8 cellular contexts compared by ENCODE assay signal in genomic region chr6:4018194-4019111, GRCh38.
A peak's percentile ranks its signal among the peaks of the same experiment; 100 is the strongest.
DNase-seq lines count a peak whose midpoint lies in the region; ATAC-seq, FAIRE-seq and TF ChIP-seq lines count a peak whose summit lies in the region.

No MANE protein-coding gene starts in this region.

- peak; percentile 63 for FAIRE-seq in HepG2 (lab: Jason Lieb, UNC)

- peak; percentile 38 for TF ChIP-seq CTCF in CD4-positive, alpha-beta T cell (IDR thresholded peaks at IDR 0.05)
- TF ChIP-seq CTCF in HepG2 (CRISPR knock-in tag; IDR thresholded peaks at IDR 0.05): peak; percentile 74

- peaks cover 65% of the 10 kb centered on the region for H3K36me3 Mint-ChIP-seq in CD4-positive, alpha-beta T cell (ENCODE audit: low read depth)

- H3K27me3 ChIP-seq in CD4-positive, alpha-beta T cell (ENCODE audit: control insufficient read depth, insufficient read depth, low read length): no peaks in the 10 kb centered on the region
- H3K27me3 ChIP-seq in HepG2 (ENCODE audit: control insufficient read depth in 1 of 2, insufficient read depth in 2 of 2, low read length in 2 of 2): no peaks in the 10 kb centered on the region; a peak in 1 of 5 replicates

- TF ChIP-seq POLR2A in HepG2 (IDR thresholded peaks at IDR 0.05; ENCODE audit: insufficient read depth in 1 of 2, low read depth in 2 of 2, low read length in 2 of 2): peak; percentile 93 to 95

- H3K27me3 Mint-ChIP-seq in CD4-positive, alpha-beta T cell: no peaks in the 10 kb centered on the region

- H3K4me1 ChIP-seq in HepG2 (ENCODE audit: insufficient read depth, low read length): peaks cover 33% of the 10 kb centered on the region

- peak overlapping the region; percentile 96 for H3K27ac ChIP-seq in CD4-positive, alpha-beta T cell (ENCODE audit: low read depth, low read length)
- peak overlapping the region; percentile 97 for H3K27ac ChIP-seq in HepG2 (ENCODE audit: extremely low read length, insufficient read depth, low read length)

- H3K79me2 ChIP-seq in HepG2 (ENCODE audit: insufficient read depth, low read length): peaks cover 59% of the 10 kb centered on the region

- in situ Hi-C loops in HepG2 (cut with HindIII; ENCODE audit: extremely low pct_ligation_motif_present, low pct_unique_long_range_greater_than_20kb): no loop called here

- intact Hi-C loops in CD4-positive, alpha-beta T cell (cut with DNase I, micrococcal nuclease): loop anchor here (1.0 to 10.0 kb wide), 5 partner anchors 10 to 1254 kb away; partner anchors contain the start of genes FAM50B (in 1 of the 2), SLC22A23 (in 1 of the 2) and WRNIP1 (in 1 of the 2)
- intact Hi-C loops in HepG2 (cut with micrococcal nuclease; ENCODE audit: unreplicated experiment): no loop called here

- H4K20me1 ChIP-seq in HepG2 (ENCODE audit: insufficient read depth, low read length): peaks cover 19% of the 10 kb centered on the region

- CTCF ChIA-PET in CD4-positive, alpha-beta T cell (lab: Charles Lee): interaction anchor here (0.8 to 2.6 kb wide), 5 partner anchors 11 to 169 kb away, joined by 3 to 26 read pairs (median 5); partner anchors contain the start of gene FAM50B
- CTCF ChIA-PET in HepG2 (lab: Yijun Ruan, JAX; ENCODE audit: low intra/inter-chr PET ratio, low total read pairs): interaction anchor here (0.9 kb wide), 1 partner anchor 10 kb away, joined by 4 read pairs; no protein-coding TSS in a partner anchor

- under 1% methylated on average over 44 of the region's 69 CpGs for WGBS in HepG2 (ENCODE audit: low lambda C conversion rate)

- peak overlapping the region; percentile 79 for H2AFZ ChIP-seq in HepG2 (ENCODE audit: low read length)

- ATAC-seq in CD4-positive, alpha-beta T cell (ENCODE audit: poor library complexity): peak; percentile 63
- ATAC-seq in GM19397 (IDR thresholded peaks at IDR 0.05; ENCODE audit: unreplicated experiment) (peak; percentile 70), HG03565 (IDR thresholded peaks at IDR 0.05; ENCODE audit: unreplicated experiment) (peak; percentile 64), HepG2 (peak; percentile 80)

- H3K9ac ChIP-seq in HepG2 (ENCODE audit: insufficient read depth, low read depth, low read length): peak overlapping the region; percentile 85

- H3K4me2 ChIP-seq in HepG2 (ENCODE audit: low read depth, low read length): peak overlapping the region; percentile 86

- no peak for TF ChIP-seq EP300 in HepG2 (IDR thresholded peaks at IDR 0.05; ENCODE audit: low read depth in 2 of 2, low read length in 2 of 2)
- peak; percentile 7; the same call in 1 of the 2 replicates for TF ChIP-seq EP300 in HepG2 (CRISPR knock-in tag; IDR thresholded peaks at IDR 0.05; ENCODE audit: borderline replicate concordance)

- peak overlapping the region; percentile 96 for H3K27ac Mint-ChIP-seq in CD4-positive, alpha-beta T cell

- peak overlapping the region; percentile 98 for H3K4me3 Mint-ChIP-seq in CD4-positive, alpha-beta T cell

- peak; percentile 91 to 96 (median 94) for DNase-seq in CD4-positive, alpha-beta T cell
- DNase-seq in NCI-H748 (lab: John Stamatoyannopoulos, UW; ENCODE audit: unreplicated experiment) (peak; percentile 99), dermis blood vessel endothelial cell (peak; percentile 96), HepG2 (ENCODE audit: low spot score) (peak; percentile 96)
- peak; percentile 92 to 94 for DNase-seq in activated CD4-positive, alpha-beta T cell treated with anti-CD3 and anti-CD28 coated beads, Interleukin-2, amount 50 U/mL, for 24 hours (ENCODE audit: low read depth in 1 of 2, low spot score in 1 of 2)
- peak; percentile 96 for DNase-seq in stimulated activated CD4-positive, alpha-beta T cell treated with anti-CD3 and anti-CD28 coated beads, Interleukin-2, amount 100 ng/mL, for 48 hours

- TSS peak; percentile 68 for BruUV-seq in HepG2 (replicated peaks; lab: Mats Ljungman, UMichigan)

- POLR2A ChIA-PET in CD4-positive, alpha-beta T cell (lab: Charles Lee): interaction anchor here (0.6 to 2.7 kb wide), 22 partner anchors 10 to 1255 kb away, joined by 3 to 50 read pairs (median 4); partner anchors contain the start of genes ECI2, FAM50B, PSMG4 and RIPK1
- POLR2A ChIA-PET in HepG2 (lab: Yijun Ruan, JAX): interaction anchor here (0.7 to 2.0 kb wide), 12 partner anchors 10 to 1177 kb away, joined by 3 to 11 read pairs (median 3); partner anchors contain the start of genes ECI2 and SERPINB1

- H3K9me3 ChIP-seq in CD4-positive, alpha-beta T cell (ENCODE audit: control insufficient read depth, low read length): no peaks in the 10 kb centered on the region
- H3K9me3 ChIP-seq in HepG2 (ENCODE audit: low read length): no peaks in the 10 kb centered on the region

- peak; percentile 31; the same call in 1 of the 2 replicates for TF ChIP-seq RAD21 in HepG2 (CRISPR knock-in tag; IDR thresholded peaks at IDR 0.05)

- peak overlapping the region; percentile 81 to 91 (median 82) for H3K4me3 ChIP-seq in HepG2 (replicated peaks in 1 of 3; ENCODE audit: insufficient read depth in 1 of 3, low read depth in 2 of 3, low read length in 3 of 3)

- H3K36me3 ChIP-seq in HepG2 (replicated peaks in 1 of 2; ENCODE audit: control insufficient read depth in 1 of 2, insufficient read depth in 2 of 2, low read length in 2 of 2): peaks cover 0 to 5% of the 10 kb centered on the region in 2 experiments; a peak in 1 of 5 replicates

- H3K4me1 Mint-ChIP-seq in CD4-positive, alpha-beta T cell (ENCODE audit: low read depth): peaks cover 84% of the 10 kb centered on the region

- no peaks in the 10 kb centered on the region for H3K9me3 Mint-ChIP-seq in CD4-positive, alpha-beta T cell

TF ChIP-seq in HepG2, 621 proteins besides CTCF, POLR2A, EP300 and RAD21 (continues in another document):
- TF ChIP-seq DNMT1 (CRISPR knock-in tag; IDR thresholded peaks at IDR 0.05): no peak
- TF ChIP-seq JARID2 (CRISPR knock-in tag; IDR thresholded peaks at IDR 0.05; ENCODE audit: insufficient replicate concordance): no peak
- TF ChIP-seq NKX3-1 (CRISPR knock-in tag; IDR thresholded peaks at IDR 0.05): 0 out of 2 replicates have a peak, but pooled peaks have one; percentile 76
- TF ChIP-seq HMGXB3 (CRISPR knock-in tag; IDR thresholded peaks at IDR 0.05; ENCODE audit: borderline replicate concordance): 0 out of 2 replicates have a peak, but pooled peaks have one; percentile 12
- peak; percentile 61; the same call in 1 of the 2 replicates for TF ChIP-seq ZNF570 (CRISPR knock-in tag; IDR thresholded peaks at IDR 0.05; ENCODE audit: borderline replicate concordance)
- TF ChIP-seq DMTF1 (CRISPR knock-in tag; IDR thresholded peaks at IDR 0.05): no peak
- TF ChIP-seq MAFG (CRISPR knock-in tag; IDR thresholded peaks at IDR 0.05): no peak
- TF ChIP-seq SIN3A (IDR thresholded peaks at IDR 0.05; ENCODE audit: borderline replicate concordance, low read depth, low read length): peak; percentile 78

Comparison
In these comparisons a context has a peak if more than half of its experiments do, and no peak if none do; other contexts are left out.
1. Peak in every context shown above with its lines: DNase-seq, ATAC-seq, H3K4me3 ChIP-seq and H3K27ac ChIP-seq.